9 cellular contexts compared by ENCODE assay signal in the genomic region with DNA sequence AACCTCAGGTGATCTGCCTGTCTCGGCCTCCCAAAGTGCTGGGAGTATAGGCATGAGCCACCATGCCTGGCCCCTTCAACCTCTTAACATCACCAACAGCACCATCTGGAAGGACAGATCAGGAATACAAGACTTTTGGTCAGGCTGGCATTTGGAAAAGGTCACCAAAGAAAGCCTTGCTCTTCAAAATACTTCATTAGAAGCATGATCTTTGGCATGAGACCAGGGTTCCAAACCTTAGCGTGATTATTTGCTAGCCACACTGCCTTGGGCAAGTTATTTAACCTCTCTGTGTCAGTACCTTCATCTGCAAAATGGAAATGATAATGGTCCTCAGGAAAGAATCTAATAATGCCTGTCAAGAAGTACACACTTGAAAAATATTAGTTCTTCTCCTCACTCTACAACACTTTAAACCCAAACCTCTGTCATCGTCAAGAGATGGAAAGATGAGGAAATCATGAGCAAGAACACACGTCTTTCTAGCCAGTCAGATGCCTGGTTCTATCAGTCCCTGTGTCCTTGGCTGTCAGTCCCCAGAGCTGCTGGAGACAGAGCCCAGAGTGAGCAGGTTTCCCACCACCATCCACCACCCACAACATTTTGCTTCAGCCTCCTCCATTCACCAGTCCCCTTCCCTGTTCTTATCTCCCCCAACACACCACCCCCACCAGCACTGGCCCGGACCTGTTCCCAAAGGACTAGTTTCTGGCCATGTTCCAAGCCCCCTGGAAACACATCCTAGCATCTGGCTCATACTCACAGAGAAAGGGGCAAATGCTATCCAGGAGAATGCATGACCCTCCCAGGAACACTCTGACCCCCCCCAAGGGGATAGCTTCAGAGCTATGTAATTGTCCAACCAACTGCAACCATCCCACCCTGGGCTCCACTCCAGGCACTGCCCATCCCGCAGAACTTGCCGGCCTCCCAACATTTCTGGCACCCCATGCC. TPM values are rescaled to one million over a fixed set of nuclear protein-coding genes. Genes with fewer than 3 reads are reported as not detected.
DNase-seq lines count a peak whose midpoint lies in the region; ATAC-seq, FAIRE-seq and TF ChIP-seq lines count a peak whose summit lies in the region.
"Had no signal": no experiment of that assay in that cellular context is flagged by ENCODE, and none has a peak within 500 bp of the region (broad histone marks: within the 10 kb centered on the region; RNA-seq: fewer than 3 reads in every experiment).

No MANE protein-coding gene starts in this region.

- no peak overlapping the region for H3K9ac ChIP-seq in endothelial cell of umbilical vein (replicated peaks; ENCODE audit: extremely low read depth, insufficient read depth, low read length)
- H3K9ac ChIP-seq in mucosa of stomach (ENCODE audit: low read length), result peak overlapping the region; percentile 83

- H3K79me2 ChIP-seq in endothelial cell of umbilical vein (ENCODE audit: control insufficient read depth, insufficient read depth, low read length), result peaks cover 17% of the 10 kb centered on the region

- no peak overlapping the region for H3K4me3 ChIP-seq in Panc1 (ENCODE audit: low read depth in 2 of 2, low read length in 2 of 2)
- no peak overlapping the region for H3K4me3 ChIP-seq in endothelial cell of umbilical vein (replicated peaks in 1 of 3; ENCODE audit: insufficient read depth in 1 of 3, low read depth in 1 of 3, low read length in 3 of 3)
- H3K4me3 ChIP-seq in mucosa of stomach (ENCODE audit: low read length), result no peak overlapping the region
- peak overlapping the region in 3 of 4 donors; percentile 88 to 95 (median 92) for H3K4me3 ChIP-seq in transverse colon

- no peak for TF ChIP-seq CTCF in Panc1 (IDR thresholded peaks at IDR 0.05)
- no peak for TF ChIP-seq CTCF in endothelial cell of umbilical vein (IDR thresholded peaks at IDR 0.05; ENCODE audit: extremely low read depth in 1 of 2, insufficient read depth in 1 of 2, low read depth in 1 of 2, low read length in 2 of 2)
- TF ChIP-seq CTCF in transverse colon (IDR thresholded peaks at IDR 0.05), result no peak

- H3K27me3 ChIP-seq in Panc1 (ENCODE audit: control insufficient read depth, insufficient read depth, low read length) (no peaks in the 10 kb centered on the region), endothelial cell of umbilical vein (ENCODE audit: control insufficient read depth in 2 of 2, insufficient read depth in 2 of 2, low read length in 2 of 2) (no peaks in the 10 kb centered on the region), mucosa of stomach (ENCODE audit: control insufficient read depth, insufficient read depth, low read length) (no peaks in the 10 kb centered on the region), transverse colon (no peaks in the 10 kb centered on the region)

- H4K20me1 ChIP-seq in endothelial cell of umbilical vein (replicated peaks; ENCODE audit: control insufficient read depth, extremely low read depth, insufficient read depth, low read length), result no peaks in the 10 kb centered on the region

- no peak overlapping the region for H3K4me2 ChIP-seq in endothelial cell of umbilical vein (ENCODE audit: insufficient read depth, low read length)

- no peak for DNase-seq in Panc1 (ENCODE audit: low read depth, low spot score)
- no peak for DNase-seq in endothelial cell of umbilical vein (ENCODE audit: low read depth, low spot score)
- no peak for DNase-seq in transverse colon
- DNase-seq in D341Med (ENCODE audit: low spot score), result no peak
- DNase-seq in dermis blood vessel endothelial cell, result no peak
- DNase-seq: activated naive CD4-positive, alpha-beta T cell treated with anti-CD3 and anti-CD28 coated beads, Interleukin-2, amount 10 ng/mL, durations not matched to agents 7 days and 5 days; NCI-H2171 had no signal

- intact Hi-C loops in Panc1 (cut with micrococcal nuclease; ENCODE audit: unreplicated experiment), result no loop called here
- intact Hi-C loops in endothelial cell of umbilical vein (cut with micrococcal nuclease), result no loop called here
- intact Hi-C loops in transverse colon (cut with DNase I; ENCODE audit: low total_unique reads), result no loop called here

- H2AFZ ChIP-seq in endothelial cell of umbilical vein (ENCODE audit: low read depth, low read length), result no peak overlapping the region

- FAIRE-seq in endothelial cell of umbilical vein (lab: Jason Lieb, UNC), result no peak

- H3K36me3 ChIP-seq in Panc1 (ENCODE audit: control insufficient read depth, insufficient read depth, low read length) (peaks cover 2% of the 10 kb centered on the region; the same call in 1 of the 2 replicates), endothelial cell of umbilical vein (ENCODE audit: control insufficient read depth in 2 of 2, extremely low read depth in 1 of 2, insufficient read depth in 2 of 2, low read length in 2 of 2) (peaks cover 0 to 3% of the 10 kb centered on the region in 2 experiments), mucosa of stomach (ENCODE audit: control insufficient read depth, insufficient read depth, low read length) (no peaks in the 10 kb centered on the region), transverse colon (no peaks in the 10 kb centered on the region)

- no peak for TF ChIP-seq POLR2A in endothelial cell of umbilical vein (IDR thresholded peaks at IDR 0.05; ENCODE audit: low read depth, low read length)
- TF ChIP-seq POLR2A in transverse colon (IDR thresholded peaks at IDR 0.05), result no peak

- H3K27ac ChIP-seq in Panc1 (ENCODE audit: low read length) (no peak overlapping the region), endothelial cell of umbilical vein (ENCODE audit: insufficient read depth, low read depth, low read length) (no peak overlapping the region), transverse colon (peak overlapping the region; percentile 94 to 95 (median 94))

- ATAC-seq in Panc1, result no peak
- no peak for ATAC-seq in HG03175 (IDR thresholded peaks at IDR 0.05; ENCODE audit: unreplicated experiment)

- WGBS in transverse colon (ENCODE audit: low coverage in 1 of 2), 2 donors, result 33 to 51% methylated on average over 3 to 7 of the region's 7 CpGs

- H3K4me1 ChIP-seq in Panc1 (ENCODE audit: control insufficient read depth, insufficient read depth, low read length) (peaks cover 3% of the 10 kb centered on the region), endothelial cell of umbilical vein (ENCODE audit: control insufficient read depth, extremely low read depth, insufficient read depth, low read length) (peaks cover 10% of the 10 kb centered on the region), mucosa of stomach (ENCODE audit: control insufficient read depth, insufficient read depth, low read length) (peaks cover 37% of the 10 kb centered on the region), transverse colon (peaks cover 9 to 55% (median 37%) of the 10 kb centered on the region in 4 donors)

- CTCF ChIA-PET in Panc1 (lab: Charles Lee) (interaction anchor here (0.6 kb wide), 1 partner anchor 1006 kb away, joined by 3 read pairs; no protein-coding TSS in a partner anchor), endothelial cell of umbilical vein (lab: Charles Lee) (no interaction called here)

- in situ Hi-C loops in Panc1 (cut with HindIII; ENCODE audit: low pct_unique_long_range_greater_than_20kb, low sequenced_read_pairs), result no loop called here
- in situ Hi-C loops in transverse colon (cut with MboI; ENCODE audit: low pct_ligation_motif_present in 1 of 4, low pct_unique_long_range_greater_than_20kb in 1 of 4, low sequenced_read_pairs in 3 of 4), result no loop called here

- dilution Hi-C loops in endothelial cell of umbilical vein (cut with MboI; ENCODE audit: extremely low pct_ligation_motif_present, low sequenced_read_pairs), result no loop called here

- POLR2A ChIA-PET in Panc1 (lab: Charles Lee), result no interaction called here
- POLR2A ChIA-PET in endothelial cell of umbilical vein (lab: Charles Lee), result no interaction called here

- H3K9me3 ChIP-seq in Panc1 (ENCODE audit: control insufficient read depth, insufficient read depth, low read depth, low read length), result no peaks in the 10 kb centered on the region
- no peaks in the 10 kb centered on the region for H3K9me3 ChIP-seq in endothelial cell of umbilical vein (replicated peaks; ENCODE audit: control insufficient read depth, insufficient read depth, low read length)
- H3K9me3 ChIP-seq in mucosa of stomach (ENCODE audit: control insufficient read depth, low read length), result no peaks in the 10 kb centered on the region
- H3K9me3 ChIP-seq in transverse colon, result no peaks in the 10 kb centered on the region

- TSS peak; percentile 80 for BruUV-seq in Panc1 (replicated peaks; lab: Mats Ljungman, UMichigan)
- TSS peak; percentile 9 for BruUV-seq in endothelial cell of umbilical vein (replicated peaks; lab: Mats Ljungman, UMichigan)

- TF ChIP-seq EP300 in transverse colon (IDR thresholded peaks at IDR 0.05; ENCODE audit: low read depth), result no peak

- no peaks in the 10 kb centered on the region for H3K9me1 ChIP-seq in endothelial cell of umbilical vein (replicated peaks; ENCODE audit: control insufficient read depth, extremely low read depth, insufficient read depth, low read length)

TF ChIP-seq in endothelial cell of umbilical vein, 7 proteins besides CTCF, POLR2A, EP300 and RAD21 (continues in another document):
- no peak for TF ChIP-seq POLR2AphosphoS5 (IDR thresholded peaks at IDR 0.05; ENCODE audit: insufficient read depth, low read depth, low read length)

RNA-seq across cellular contexts. Expression of a gene that starts 2.0 kb away (rescaled TPM):
- total RNA-seq in Panc1 (2021; ENCODE audit: unreplicated experiment) (24.1 TPM), endothelial cell of umbilical vein (43.3 and 46.2 TPM in 2 replicates), transverse colon (100 to 1,000 TPM; 112 to 170 (median 115) TPM), dermis blood vessel endothelial cell (39.0 and 43.3 TPM in 2 replicates)
- polyA plus RNA-seq in Panc1 (2012; ENCODE audit: insufficient read length), result 41.4 TPM
- 37.0 and 38.7 TPM in 2 replicates for polyA plus RNA-seq in endothelial cell of umbilical vein
- 21.6 and 23.9 TPM in 2 replicates for polyA plus RNA-seq in endothelial cell of umbilical vein (2011; cell fraction: cytosol; rRNA removed)
- 130 and 157 TPM in 2 replicates for polyA plus RNA-seq in endothelial cell of umbilical vein (2011; cell fraction: nucleus; rRNA removed)
- 24.1 and 39.1 TPM in 2 replicates for polyA plus RNA-seq in endothelial cell of umbilical vein (2012)
- 68.8 and 77.8 TPM in 2 replicates for polyA minus RNA-seq in endothelial cell of umbilical vein
- polyA minus RNA-seq in endothelial cell of umbilical vein (2011; cell fraction: cytosol; rRNA and poly(A)+ RNA removed), result 35.4 TPM
- polyA minus RNA-seq in endothelial cell of umbilical vein (2011; cell fraction: nucleus; rRNA and poly(A)+ RNA removed), result 36.8 and 52.4 TPM in 2 replicates

RNA-seq across cellular contexts. Expression of a gene that starts 31.4 kb away (rescaled TPM):
- total RNA-seq in Panc1 (2021; ENCODE audit: unreplicated experiment) (40.5 TPM), endothelial cell of umbilical vein (61.8 and 64.2 TPM in 2 replicates), transverse colon (10 to 100 TPM; 20.6 to 53.5 (median 47.1) TPM), dermis blood vessel endothelial cell (16.3 and 20.0 TPM in 2 replicates)
- 58.5 TPM for polyA plus RNA-seq in Panc1 (2012; ENCODE audit: insufficient read length)
- 37.4 and 46.1 TPM in 2 replicates for polyA plus RNA-seq in endothelial cell of umbilical vein
- polyA plus RNA-seq in endothelial cell of umbilical vein (2011; cell fraction: cytosol; rRNA removed), result 30.0 and 36.5 TPM in 2 replicates
- 156 and 189 TPM in 2 replicates for polyA plus RNA-seq in endothelial cell of umbilical vein (2011; cell fraction: nucleus; rRNA removed)
- polyA plus RNA-seq in endothelial cell of umbilical vein (2012), result 66.0 and 66.8 TPM in 2 replicates
- 37.7 and 48.5 TPM in 2 replicates for polyA minus RNA-seq in endothelial cell of umbilical vein
- polyA minus RNA-seq in endothelial cell of umbilical vein (2011; cell fraction: cytosol; rRNA and poly(A)+ RNA removed), result 5.2 TPM
- 32.0 and 33.8 TPM in 2 replicates for polyA minus RNA-seq in endothelial cell of umbilical vein (2011; cell fraction: nucleus; rRNA and poly(A)+ RNA removed)

Comparison
In these comparisons a context has a peak if more than half of its experiments do, and no peak if none do; other contexts are left out.
1. H3K27ac ChIP-seq: peak in transverse colon (4 of 4); none in Panc1 (single experiment) and endothelial cell of umbilical vein (single experiment).
2. H3K4me3 ChIP-seq: peak in transverse colon (3 of 4); none in Panc1 (0 of 2), endothelial cell of umbilical vein (0 of 3) and mucosa of stomach (single experiment).